Comparison of ENCODE assay signal across 8 cellular contexts in the genomic region with DNA sequence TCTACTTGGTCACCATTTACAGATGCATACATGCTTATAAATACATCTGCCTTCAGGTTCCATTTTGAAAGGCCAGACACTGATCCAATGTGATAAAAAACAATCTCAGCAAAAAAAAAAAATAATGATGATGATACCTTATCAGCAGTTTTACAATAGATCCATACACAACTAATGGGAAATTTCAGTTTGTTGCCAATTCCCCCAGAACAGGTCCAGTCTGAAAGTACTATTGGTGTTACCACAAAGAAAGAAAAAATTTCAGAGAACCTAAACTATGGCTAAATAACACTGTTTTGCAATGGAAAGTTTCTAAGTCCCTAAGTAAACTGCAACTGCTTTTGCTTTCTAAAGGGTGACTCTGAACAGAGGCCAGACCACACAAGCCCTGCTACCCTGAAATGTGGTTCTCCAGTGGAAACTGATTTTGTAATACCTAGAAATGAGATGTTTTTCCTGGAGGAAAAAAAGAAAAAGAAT. TPM values are rescaled to one million over a fixed set of nuclear protein-coding genes. Genes with fewer than 3 reads are reported as not detected.
DNase-seq lines count a peak whose midpoint lies in the region; ATAC-seq lines count a peak whose summit lies in the region.

No MANE protein-coding gene starts in this region.

- H3K4me3 Mint-ChIP-seq in activated T-cell treated with anti-CD3 and anti-CD28 coated beads, Interleukin-2, amount 50 U/mL, for 24 hours: peak overlapping the region; percentile 77
- H3K4me3 Mint-ChIP-seq in activated naive CD4-positive, alpha-beta T cell treated with anti-CD3 and anti-CD28 coated beads, Interleukin-2, amount 50 U/mL, for 24 hours: peak overlapping the region; percentile 81
- H3K4me3 Mint-ChIP-seq in naive thymus-derived CD8-positive, alpha-beta T cell: peak overlapping the region in 9 of 10 donors; percentile 43 to 89 (median 65)

- ATAC-seq in HG03066 (IDR thresholded peaks at IDR 0.05; ENCODE audit: low read depth, unreplicated experiment): peak; percentile 62
- peak in 1 of 2 donors; percentile 36 for ATAC-seq in naive thymus-derived CD8-positive, alpha-beta T cell

- H3K4me1 Mint-ChIP-seq in activated T-cell treated with anti-CD3 and anti-CD28 coated beads, Interleukin-2, amount 50 U/mL, for 24 hours (ENCODE audit: low read depth): peaks cover 96% of the 10 kb centered on the region
- H3K4me1 Mint-ChIP-seq in activated naive CD4-positive, alpha-beta T cell treated with anti-CD3 and anti-CD28 coated beads, Interleukin-2, amount 50 U/mL, for 24 hours: peaks cover 92% of the 10 kb centered on the region
- peaks cover 38 to 92% (median 87%) of the 10 kb centered on the region in 4 donors for H3K4me1 Mint-ChIP-seq in naive thymus-derived CD8-positive, alpha-beta T cell

- POLR2A ChIA-PET in naive thymus-derived CD8-positive, alpha-beta T cell (lab: Charles Lee): interaction anchor here (0.6 to 8.7 kb wide), 9 partner anchors 11 to 38 kb away, joined by 3 to 160 read pairs (median 6); no protein-coding TSS in a partner anchor

- peaks cover 86% of the 10 kb centered on the region for H3K36me3 Mint-ChIP-seq in activated T-cell treated with anti-CD3 and anti-CD28 coated beads, Interleukin-2, amount 50 U/mL, for 24 hours (ENCODE audit: low read depth)
- H3K36me3 Mint-ChIP-seq in activated naive CD4-positive, alpha-beta T cell treated with anti-CD3 and anti-CD28 coated beads, Interleukin-2, amount 50 U/mL, for 24 hours: peaks cover 18% of the 10 kb centered on the region
- H3K36me3 Mint-ChIP-seq in naive thymus-derived CD8-positive, alpha-beta T cell: peaks cover 4 to 21% (median 12%) of the 10 kb centered on the region in 3 donors

- no peaks in the 10 kb centered on the region for H3K27me3 Mint-ChIP-seq in activated T-cell treated with anti-CD3 and anti-CD28 coated beads, Interleukin-2, amount 50 U/mL, for 24 hours
- H3K27me3 Mint-ChIP-seq in activated naive CD4-positive, alpha-beta T cell treated with anti-CD3 and anti-CD28 coated beads, Interleukin-2, amount 50 U/mL, for 24 hours: no peaks in the 10 kb centered on the region
- H3K27me3 Mint-ChIP-seq in naive thymus-derived CD8-positive, alpha-beta T cell: no peaks in the 10 kb centered on the region

- H3K9me3 Mint-ChIP-seq in activated T-cell treated with anti-CD3 and anti-CD28 coated beads, Interleukin-2, amount 50 U/mL, for 24 hours: no peaks in the 10 kb centered on the region
- peaks cover 4% of the 10 kb centered on the region for H3K9me3 Mint-ChIP-seq in activated naive CD4-positive, alpha-beta T cell treated with anti-CD3 and anti-CD28 coated beads, Interleukin-2, amount 50 U/mL, for 24 hours
- no peaks in the 10 kb centered on the region for H3K9me3 Mint-ChIP-seq in naive thymus-derived CD8-positive, alpha-beta T cell

- peak overlapping the region; percentile 100 for H3K27ac Mint-ChIP-seq in activated T-cell treated with anti-CD3 and anti-CD28 coated beads, Interleukin-2, amount 50 U/mL, for 24 hours
- peak overlapping the region; percentile 98 for H3K27ac Mint-ChIP-seq in activated naive CD4-positive, alpha-beta T cell treated with anti-CD3 and anti-CD28 coated beads, Interleukin-2, amount 50 U/mL, for 24 hours
- peak overlapping the region; percentile 92 to 99 (median 98) for H3K27ac Mint-ChIP-seq in naive thymus-derived CD8-positive, alpha-beta T cell

- DNase-seq in activated T-cell treated with anti-CD3 and anti-CD28 coated beads, Interleukin-2, amount 50 U/mL, for 24 hours: no peak
- no peak for DNase-seq in activated T-cell treated with anti-CD3 and anti-CD28 coated beads, Interleukin-2, amount 50 U/mL, for 48 hours
- DNase-seq in naive thymus-derived CD8-positive, alpha-beta T cell: peak in 1 of 10 donors; percentile 13
- DNase-seq in stimulated activated CD8-positive, alpha-beta memory T cell treated with anti-CD3 and anti-CD28 coated beads, Interleukin-4, amount 100 ng/mL, for 48 hours: no peak
- DNase-seq in NCI-H82 (lab: John Stamatoyannopoulos, UW) (no peak), DMS79 treated with DMSO at 0.1 percent for 48 hours (lab: John Stamatoyannopoulos, UW) (no peak)

RNA-seq across cellular contexts. Expression of a gene that starts 54.1 kb away (rescaled TPM):
- total RNA-seq in naive thymus-derived CD8-positive, alpha-beta T cell: 10 to 100 TPM; 57.4 to 59.6 TPM
- 10 to 100 TPM; 38.6 to 54.9 (median 50.8) TPM for polyA plus RNA-seq in naive thymus-derived CD8-positive, alpha-beta T cell
